In the genomic region with DNA sequence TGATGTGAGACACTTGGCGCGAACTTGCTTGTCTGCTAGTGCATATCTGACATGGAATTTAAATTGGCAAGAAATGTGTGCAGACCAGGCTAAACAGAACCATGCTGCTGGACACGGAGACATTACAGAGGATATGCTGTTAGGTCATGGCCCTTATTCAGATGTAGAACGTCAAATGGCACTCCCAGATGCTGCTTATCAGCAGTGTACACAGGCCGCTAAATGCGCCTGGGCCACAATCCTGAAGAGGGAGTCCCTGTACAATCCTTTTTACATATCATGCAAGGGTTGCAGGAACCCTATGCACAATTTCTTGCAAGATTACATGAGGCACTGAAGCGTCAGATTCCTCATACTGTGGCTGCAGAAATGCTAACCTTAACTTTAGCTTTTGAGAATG, we compare ENCODE assay signal across 20 cellular contexts.
"Had no signal": no experiment of that assay in that cellular context is flagged by ENCODE, and none has a peak within 500 bp of the region (broad histone marks: within the 10 kb centered on the region; RNA-seq: fewer than 3 reads in every experiment).

No MANE protein-coding gene starts in this region.

- DNase-seq: IMR-90, Kasumi-1, MM.1S, NCI-H1092 treated with DMSO at 0.1 percent for 48 hours, NCI-H1436, NCI-H187 treated with DMSO at 0.1 percent for 48 hours, NCI-H2029 treated with DMSO at 0.1 percent for 48 hours, NCI-H2107, NCI-H2227 treated with DMSO at 0.1 percent for 48 hours, NCI-H524, NCI-H69, NCI-H774, Right ventricle myocardium superior, RPMI8226, SIG-M5 had no signal

- H3K27me3 ChIP-seq: SJSA1 had no signal

- H3K4me2 ChIP-seq: KMS-11 had no signal

- H3K4me3 ChIP-seq: SJSA1, SK-N-MC had no signal

- H3K9ac ChIP-seq: KMS-11 had no signal

- H3K4me1 ChIP-seq: SJSA1 had no signal

- FAIRE-seq: RCC 7860 had no signal

- H3K27ac ChIP-seq: HL-60, KMS-11, SJSA1, SK-N-MC had no signal
